13 cellular contexts compared by ENCODE assay signal in the genomic region with DNA sequence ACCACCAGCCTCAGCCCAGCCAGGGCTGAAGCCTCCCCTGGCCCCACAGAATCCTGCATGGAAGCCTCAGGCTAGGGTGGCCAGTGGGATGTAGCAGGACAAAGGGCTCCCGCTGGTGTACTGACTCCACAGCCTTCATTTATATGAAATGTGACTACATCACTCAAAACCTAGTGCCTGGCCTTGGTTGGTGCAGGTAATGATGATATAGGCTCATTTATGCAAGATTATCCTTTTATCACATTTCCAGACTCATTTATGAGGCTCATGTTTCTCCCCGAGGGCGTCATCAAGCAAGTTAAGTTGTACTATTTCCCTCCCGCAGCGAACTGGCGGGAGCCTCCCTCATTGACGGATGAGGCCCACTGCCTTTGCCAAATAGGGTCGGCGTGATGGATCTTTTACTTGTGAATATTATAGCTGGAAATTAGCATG.
"Had no signal": no experiment of that assay in that cellular context is flagged by ENCODE, and none has a peak within 500 bp of the region (broad histone marks: within the 10 kb centered on the region; RNA-seq: fewer than 3 reads in every experiment).

No MANE protein-coding gene starts in this region.

- H3K4me3 Mint-ChIP-seq: activated naive CD4-positive, alpha-beta T cell treated with anti-CD3 and anti-CD28 coated beads, Interleukin-2, amount 50 U/mL, for 24 hours; activated T-cell treated with anti-CD3 and anti-CD28 coated beads, Interleukin-2, amount 50 U/mL, for 4 hours; immature natural killer cell had no signal

- H3K4me1 Mint-ChIP-seq: activated naive CD4-positive, alpha-beta T cell treated with anti-CD3 and anti-CD28 coated beads, Interleukin-2, amount 50 U/mL, for 24 hours; immature natural killer cell had no signal

- H3K27me3 Mint-ChIP-seq: activated naive CD4-positive, alpha-beta T cell treated with anti-CD3 and anti-CD28 coated beads, Interleukin-2, amount 50 U/mL, for 24 hours had no signal

- DNase-seq: activated T-cell treated with anti-CD3 and anti-CD28 coated beads, Interleukin-2, amount 50 U/mL, for 4 hours; amygdala; body of pancreas; central memory CD4-positive, alpha-beta T cell; cortex of kidney; effector CD8-positive, alpha-beta T cell; foreskin melanocyte; immature natural killer cell; lower lobe of right lung; midbrain; stimulated activated naive CD8-positive, alpha-beta T cell treated with anti-CD3 and anti-CD28 coated beads, Interleukin-15, Interleukin-2, amounts not matched to agents 100 U/mL and 50 U/mL, for 24 hours; upper lobe of right lung had no signal

- H3K36me3 Mint-ChIP-seq: activated naive CD4-positive, alpha-beta T cell treated with anti-CD3 and anti-CD28 coated beads, Interleukin-2, amount 50 U/mL, for 24 hours; immature natural killer cell had no signal

- H3K27ac Mint-ChIP-seq: activated naive CD4-positive, alpha-beta T cell treated with anti-CD3 and anti-CD28 coated beads, Interleukin-2, amount 50 U/mL, for 24 hours; immature natural killer cell had no signal

- H3K9me3 Mint-ChIP-seq: activated naive CD4-positive, alpha-beta T cell treated with anti-CD3 and anti-CD28 coated beads, Interleukin-2, amount 50 U/mL, for 24 hours; activated T-cell treated with anti-CD3 and anti-CD28 coated beads, Interleukin-2, amount 50 U/mL, for 4 hours; immature natural killer cell had no signal

- ATAC-seq: activated T-cell treated with anti-CD3 and anti-CD28 coated beads, Interleukin-2, amount 50 U/mL, for 4 hours; body of pancreas; lower lobe of right lung; stimulated activated naive CD8-positive, alpha-beta T cell treated with anti-CD3 and anti-CD28 coated beads, Interleukin-15, Interleukin-2, amounts not matched to agents 100 U/mL and 50 U/mL, for 24 hours; upper lobe of right lung had no signal
